In genomic region chr2:167616997-167617396, GRCh38 we compare ENCODE assay signal across 34 cellular contexts.
"Had no signal": no experiment of that assay in that cellular context is flagged by ENCODE, and none has a peak within 500 bp of the region (broad histone marks: within the 10 kb centered on the region; RNA-seq: fewer than 3 reads in every experiment).

No MANE protein-coding gene starts in this region.

- H3K27me3 ChIP-seq: MG63 had no signal

- H3K4me3 ChIP-seq: MG63 had no signal

- H3K36me3 ChIP-seq: MG63 had no signal

- H3K27ac ChIP-seq: KMS-11 had no signal

- DNase-seq: Karpas-422, Kasumi-1, MG63, MM.1S, MV-4-11, NCI-H1048, NCI-H1092, NCI-H1092 treated with DMSO at 0.1 percent for 48 hours, NCI-H1105, NCI-H1105 treated with DMSO at 0.1 percent for 48 hours, NCI-H1417, NCI-H1417 treated with DMSO at 0.1 percent for 48 hours, NCI-H1436, NCI-H1436 treated with DMSO at 0.1 percent for 48 hours, NCI-H146, NCI-H1694, NCI-H1694 treated with DMSO at 0.1 percent for 48 hours, NCI-H187, NCI-H187 treated with DMSO at 0.1 percent for 48 hours, NCI-H1930, NCI-H2029, NCI-H2029 treated with DMSO at 0.1 percent for 48 hours, NCI-H2081, NCI-H2081 treated with DMSO at 0.1 percent for 48 hours, NCI-H2107, NCI-H2171, NCI-H2171 treated with DMSO at 0.1 percent for 48 hours, NCI-H2227 treated with DMSO at 0.1 percent for 48 hours, NCI-H226, NCI-H345, NCI-H446, NCI-H446 treated with DMSO at 0.1 percent for 48 hours, NCI-H510A had no signal

- H3K4me2 ChIP-seq: KMS-11 had no signal

- H3K9ac ChIP-seq: KMS-11 had no signal
